Comparison of ENCODE assay signal across 18 cellular contexts in genomic region chr10:112454910-112455779, GRCh38.
"Had no signal": no experiment of that assay in that cellular context is flagged by ENCODE, and none has a peak within 500 bp of the region (broad histone marks: within the 10 kb centered on the region; RNA-seq: fewer than 3 reads in every experiment).

No MANE protein-coding gene starts in this region.

- H3K27ac ChIP-seq: adrenal gland, colonic mucosa, gastrocnemius medialis, heart right ventricle, left lung, SK-N-MC, upper lobe of left lung had no signal

- H3K4me3 Mint-ChIP-seq: memory B cell, nephron, WTC11 had no signal

- DNase-seq: activated CD4-positive, alpha-beta T cell treated with anti-CD3 and anti-CD28 coated beads, Interleukin-2, amount 50 U/mL, for 1 hour; adrenal gland; caudate nucleus; colonic mucosa; gastrocnemius medialis; heart right ventricle; islet precursor cell; left lung; occipital lobe; right cardiac atrium; stimulated activated naive CD4-positive, alpha-beta T cell; upper lobe of left lung had no signal

- H3K4me1 Mint-ChIP-seq: nephron, WTC11 had no signal

- H3K9me3 ChIP-seq: adrenal gland, colonic mucosa, gastrocnemius medialis, left lung, upper lobe of left lung had no signal

- H3K4me3 ChIP-seq: adrenal gland, colonic mucosa, gastrocnemius medialis, heart right ventricle, left lung, SK-N-MC, smooth muscle cell, upper lobe of left lung had no signal

- H3K9me3 Mint-ChIP-seq: memory B cell had no signal

- ATAC-seq: gastrocnemius medialis, heart right ventricle, left lung, right cardiac atrium, WTC11 had no signal

- H3K27me3 ChIP-seq: adrenal gland, colonic mucosa, gastrocnemius medialis, heart right ventricle, left lung, upper lobe of left lung had no signal

- H3K27me3 Mint-ChIP-seq: memory B cell, progenitor cell of endocrine pancreas had no signal

- H3K27ac Mint-ChIP-seq: memory B cell, WTC11 had no signal

- H3K4me2 ChIP-seq: smooth muscle cell had no signal

- H3K4me1 ChIP-seq: adrenal gland, colonic mucosa, left lung, upper lobe of left lung had no signal

- H3K36me3 ChIP-seq: adrenal gland, colonic mucosa, gastrocnemius medialis, left lung, upper lobe of left lung had no signal
